In the genomic region with DNA sequence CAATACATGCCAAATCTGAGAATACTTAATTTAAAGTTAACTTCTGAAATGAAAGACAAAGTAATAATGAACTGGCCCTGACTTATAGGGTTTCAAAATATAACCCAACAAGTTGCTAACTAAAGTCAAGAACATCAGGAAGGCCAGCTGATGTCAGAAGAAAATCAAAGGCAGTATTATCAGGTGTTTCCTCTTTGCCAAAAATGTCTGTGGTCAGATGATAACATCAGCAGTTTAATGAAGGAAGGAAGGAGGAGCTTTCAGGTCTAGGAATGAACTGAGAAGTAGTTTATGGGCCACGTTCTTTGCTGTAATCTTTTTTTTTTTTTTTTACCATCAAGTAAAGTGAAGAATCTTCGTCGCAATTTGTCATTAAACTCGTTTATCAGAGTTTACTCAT, we compare ENCODE assay signal across 24 cellular contexts. TPM values are rescaled to one million over a fixed set of nuclear protein-coding genes. Genes with fewer than 3 reads are reported as not detected.
"Had no signal": no experiment of that assay in that cellular context is flagged by ENCODE, and none has a peak within 500 bp of the region (broad histone marks: within the 10 kb centered on the region; RNA-seq: fewer than 3 reads in every experiment).

No MANE protein-coding gene starts in this region.

- H3K9me3 Mint-ChIP-seq: nephron progenitor cell had no signal

- H3K4me3 Mint-ChIP-seq: activated B cell treated with CpG ODN at 0.5 μM for 24 hours; activated CD4-positive, alpha-beta memory T cell treated with anti-CD3 and anti-CD28 coated beads, Interleukin-2, amount 10 ng/mL, durations not matched to agents 7 days and 5 days; activated naive CD8-positive, alpha-beta T cell treated with anti-CD3 and anti-CD28 coated beads, Interleukin-2, amount 10 ng/mL, durations not matched to agents 7 days and 5 days; activated T-cell treated with anti-CD3 and anti-CD28 coated beads, Interleukin-2, amount 50 U/mL, for 24 hours; nephron progenitor cell had no signal

- H3K36me3 Mint-ChIP-seq: activated naive CD8-positive, alpha-beta T cell treated with anti-CD3 and anti-CD28 coated beads, Interleukin-2, amount 10 ng/mL, durations not matched to agents 7 days and 5 days had no signal

- H3K9me3 ChIP-seq: esophagus muscularis mucosa had no signal

- H3K27ac Mint-ChIP-seq: activated B cell treated with CpG ODN at 0.5 μM for 24 hours; activated CD4-positive, alpha-beta memory T cell treated with anti-CD3 and anti-CD28 coated beads, Interleukin-2, amount 10 ng/mL, durations not matched to agents 7 days and 5 days; activated naive CD8-positive, alpha-beta T cell treated with anti-CD3 and anti-CD28 coated beads, Interleukin-2, amount 10 ng/mL, durations not matched to agents 7 days and 5 days; activated T-cell treated with anti-CD3 and anti-CD28 coated beads, Interleukin-2, amount 50 U/mL, for 24 hours; activated T-helper 2 cell treated with anti-CD3 and anti-CD28 coated beads, Interferon-gamma antibody, Interleukin-2, Interleukin-4, amounts not matched to agents 10 μg/mL and 5 μg/mL and 100 μg/mL, durations not matched to agents 14 hours and 24 hours and 36 hours; nephron progenitor cell had no signal

- H3K36me3 ChIP-seq: brain microvascular endothelial cell, spleen had no signal

- H3K27me3 ChIP-seq: brain microvascular endothelial cell, esophagus muscularis mucosa, hepatocyte, spleen had no signal

- H3K4me1 Mint-ChIP-seq: activated B cell treated with CpG ODN at 0.5 μM for 24 hours; activated CD4-positive, alpha-beta memory T cell treated with anti-CD3 and anti-CD28 coated beads, Interleukin-2, amount 10 ng/mL, durations not matched to agents 7 days and 5 days had no signal

- H3K27me3 Mint-ChIP-seq: activated B cell treated with CpG ODN at 0.5 μM for 24 hours; activated CD4-positive, alpha-beta memory T cell treated with anti-CD3 and anti-CD28 coated beads, Interleukin-2, amount 10 ng/mL, durations not matched to agents 7 days and 5 days; activated naive CD8-positive, alpha-beta T cell treated with anti-CD3 and anti-CD28 coated beads, Interleukin-2, amount 10 ng/mL, durations not matched to agents 7 days and 5 days; activated T-cell treated with anti-CD3 and anti-CD28 coated beads, Interleukin-2, amount 50 U/mL, for 24 hours had no signal

- H3K4me2 ChIP-seq: hepatocyte had no signal

- H2AFZ ChIP-seq: hepatocyte had no signal

- H3K27ac ChIP-seq: brain microvascular endothelial cell, esophagus muscularis mucosa, hepatocyte had no signal

- H3K4me3 ChIP-seq: esophagus muscularis mucosa, hepatocyte, lung, spleen had no signal

- H3K4me1 ChIP-seq: spleen had no signal

- DNase-seq: activated B cell treated with CpG ODN at 0.5 μM for 24 hours; activated CD4-positive, alpha-beta memory T cell treated with anti-CD3 and anti-CD28 coated beads, Interleukin-2, amount 10 ng/mL, durations not matched to agents 7 days and 5 days; activated CD4-positive, alpha-beta T cell treated with anti-CD3 and anti-CD28 coated beads for 4 hours; activated naive CD4-positive, alpha-beta T cell treated with Interleukin-2 at 50 U/mL for 16 hours; activated naive CD8-positive, alpha-beta T cell treated with anti-CD3 and anti-CD28 coated beads, Interleukin-2, amount 10 ng/mL, durations not matched to agents 7 days and 5 days; activated T-cell treated with anti-CD3 and anti-CD28 coated beads, Interleukin-2, amount 50 U/mL, for 24 hours; brain microvascular endothelial cell; cerebellar nuclear complex; cortex of kidney; effector CD4-positive, alpha-beta T cell; islet precursor cell; midbrain; nephron progenitor cell; nucleus accumbens; posterior cingulate gyrus; spleen; stimulated activated CD8-positive, alpha-beta memory T cell treated with anti-CD3 and anti-CD28 coated beads, Interleukin-4, amount 100 ng/mL, for 48 hours; stimulated activated naive CD4-positive, alpha-beta T cell; T-helper 1 cell; T-helper 9 cell had no signal

RNA-seq across cellular contexts. Expression of gene CDH2, which starts 40.9 kb away (rescaled TPM):
- total RNA-seq: activated B cell treated with CpG ODN at 0.5 μM for 24 hours; activated CD4-positive, alpha-beta memory T cell treated with anti-CD3 and anti-CD28 coated beads, Interleukin-2, amount 10 ng/mL, durations not matched to agents 7 days and 5 days; activated naive CD8-positive, alpha-beta T cell treated with anti-CD3 and anti-CD28 coated beads, Interleukin-2, amount 10 ng/mL, durations not matched to agents 7 days and 5 days; activated T-helper 2 cell treated with anti-CD3 and anti-CD28 coated beads, Interferon-gamma antibody, Interleukin-2, Interleukin-4, amounts not matched to agents 10 μg/mL and 5 μg/mL and 100 μg/mL, durations not matched to agents 14 hours and 24 hours and 36 hours had no signal
